ENCODE assay signal across 14 cellular contexts in genomic region chr6:7282097-7282906, GRCh38. TPM values are rescaled to one million over a fixed set of nuclear protein-coding genes. Genes with fewer than 3 reads are reported as not detected.
DNase-seq lines count a peak whose midpoint lies in the region; ATAC-seq and TF ChIP-seq lines count a peak whose summit lies in the region.
"Had no signal": no experiment of that assay in that cellular context is flagged by ENCODE, and none has a peak within 500 bp of the region (broad histone marks: within the 10 kb centered on the region; RNA-seq: fewer than 3 reads in every experiment).

No MANE protein-coding gene starts in this region.

- no peak for ATAC-seq in GM18505 (IDR thresholded peaks at IDR 0.05; ENCODE audit: unreplicated experiment)
- peak; percentile 18 for ATAC-seq in T-helper 17 cell
- no peak for ATAC-seq in HG02885 (IDR thresholded peaks at IDR 0.05; ENCODE audit: poor library complexity, unreplicated experiment)
- ATAC-seq in HG03457 (IDR thresholded peaks at IDR 0.05; ENCODE audit: unreplicated experiment), result no peak

- DNase-seq in T-helper 17 cell (no peak), endodermal cell (no peak), OCI-M1 (lab: John Stamatoyannopoulos, UW) (no peak), NCI-H2107 (lab: John Stamatoyannopoulos, UW) (no peak)
- DNase-seq: DMS79 treated with DMSO at 0.1 percent for 48 hours, mesenchymal stem cell, NCI-H2029 treated with DMSO at 0.1 percent for 48 hours, NCI-H69, occipital lobe had no signal

- H3K9me3 ChIP-seq in BLaER1 (no peaks in the 10 kb centered on the region), T-helper 17 cell (ENCODE audit: control insufficient read depth, low read length, poor library complexity, severe bottlenecking) (no peaks in the 10 kb centered on the region), endodermal cell (ENCODE audit: control insufficient read depth, low read length) (no peaks in the 10 kb centered on the region)

- peak overlapping the region; percentile 61 for H3K4me2 ChIP-seq in BLaER1

- TF ChIP-seq CTCF in endodermal cell (conservative IDR thresholded peaks at IDR 0.05), result no peak

- no peaks in the 10 kb centered on the region for H3K36me3 Mint-ChIP-seq in T-helper 17 cell (ENCODE audit: low read depth)
- H3K36me3 Mint-ChIP-seq in endodermal cell (ENCODE audit: low read depth), result peaks cover 34% of the 10 kb centered on the region

- H3K27me3 Mint-ChIP-seq in T-helper 17 cell, result no peaks in the 10 kb centered on the region
- no peaks in the 10 kb centered on the region for H3K27me3 Mint-ChIP-seq in endodermal cell (ENCODE audit: insufficient read depth)

- 86 to 93% methylated on average over 9 to 10 of the region's 10 CpGs for WGBS in endodermal cell (ENCODE audit: insufficient coverage in 1 of 2, insufficient read length in 1 of 2), 2 experiments

- no peaks in the 10 kb centered on the region for H3K9me3 Mint-ChIP-seq in endodermal cell

- H3K9ac ChIP-seq in BLaER1 (no peak overlapping the region), endodermal cell (ENCODE audit: extremely low read depth, low read length, poor library complexity, severe bottlenecking) (no peak overlapping the region)

- H3K4me1 ChIP-seq in BLaER1 (peaks cover 34% of the 10 kb centered on the region), endodermal cell (ENCODE audit: control insufficient read depth, insufficient read depth, low read length) (no peaks in the 10 kb centered on the region)

- peaks cover 34% of the 10 kb centered on the region for H3K36me3 ChIP-seq in BLaER1
- peaks cover 40% of the 10 kb centered on the region for H3K36me3 ChIP-seq in endodermal cell (ENCODE audit: control insufficient read depth, insufficient read depth, low read length)

- no peak overlapping the region for H3K4me3 ChIP-seq in BLaER1
- no peak overlapping the region for H3K4me3 ChIP-seq in endodermal cell (ENCODE audit: low read length)

- H4K20me1 ChIP-seq in BLaER1, result no peaks in the 10 kb centered on the region

- H3K27me3 ChIP-seq in BLaER1, result no peaks in the 10 kb centered on the region
- H3K27me3 ChIP-seq in endodermal cell (ENCODE audit: control insufficient read depth, insufficient read depth, low read length, poor library complexity, severe bottlenecking), result no peaks in the 10 kb centered on the region

- TF ChIP-seq POLR2A in GM18505 (IDR thresholded peaks at IDR 0.05; ENCODE audit: borderline replicate concordance, extremely low read depth, insufficient read depth, insufficient read length), result peak; percentile 22

- H3K4me3 Mint-ChIP-seq in T-helper 17 cell (peak overlapping the region; percentile 66), endodermal cell (no peak overlapping the region)

- H3K27ac ChIP-seq in BLaER1, result peak overlapping the region; percentile 43
- H3K27ac ChIP-seq in endodermal cell (ENCODE audit: low read depth, low read length), result no peak overlapping the region
- H3K27ac ChIP-seq: epithelial cell of prostate had no signal

- H3K27ac Mint-ChIP-seq in T-helper 17 cell, result peak overlapping the region; percentile 86
- peak overlapping the region; percentile 6 for H3K27ac Mint-ChIP-seq in endodermal cell

- H3K4me1 Mint-ChIP-seq in T-helper 17 cell (peaks cover 21% of the 10 kb centered on the region), endodermal cell (peaks cover 6% of the 10 kb centered on the region)

RNA-seq across cellular contexts. Expression of gene SSR1, which starts 30.7 kb away (rescaled TPM):
- total RNA-seq in T-helper 17 cell (10 to 100 TPM; 80.4 to 96.1 TPM), endodermal cell (100 to 1,000 TPM; 145 to 167 TPM)
- 76.6 TPM for polyA plus RNA-seq in endodermal cell (2013, experiment 1 of 2)
- polyA plus RNA-seq in endodermal cell (2013, experiment 2 of 2), result 79.3 TPM
